ENCODE assay signal across 8 cellular contexts in the genomic region with DNA sequence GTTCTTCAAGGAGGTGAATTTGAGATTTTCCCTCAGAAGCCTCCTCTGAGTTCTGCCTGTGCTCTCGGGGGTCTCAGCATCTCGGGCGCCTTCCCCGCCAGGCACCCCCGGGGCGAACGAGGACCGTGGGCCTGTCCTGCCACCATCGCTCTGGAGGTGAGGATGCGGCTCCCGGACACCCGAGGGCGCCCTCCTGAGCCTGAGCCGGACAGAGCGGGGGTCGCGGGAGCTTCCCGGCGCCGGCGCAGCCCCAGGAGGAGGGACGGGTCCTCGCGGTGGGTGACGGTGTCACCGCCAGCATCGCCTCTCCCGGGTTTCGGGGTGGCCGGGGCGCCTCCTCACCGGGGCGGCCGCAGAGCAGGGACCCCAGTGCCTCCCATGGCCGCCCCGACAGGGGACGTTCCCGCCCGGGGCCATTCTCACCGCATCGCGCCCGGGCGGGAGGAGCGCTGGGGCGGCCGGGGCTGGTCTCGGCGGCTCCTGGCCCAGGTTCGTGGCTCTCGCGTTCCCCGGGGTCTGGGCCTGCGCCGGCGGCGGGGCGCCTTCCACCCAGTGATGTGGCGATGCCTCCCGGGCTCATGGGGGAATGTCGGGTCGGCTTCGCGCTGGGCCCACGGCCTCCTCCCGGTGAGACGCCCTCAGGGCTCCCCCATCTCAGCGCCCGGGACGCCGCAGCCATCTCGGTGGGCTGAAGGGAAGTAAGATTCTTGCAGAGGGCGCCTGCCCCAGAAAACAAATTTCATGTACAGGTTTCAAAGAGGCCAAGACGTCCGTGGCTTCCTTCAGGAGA.
DNase-seq lines count a peak whose midpoint lies in the region; ATAC-seq lines count a peak whose summit lies in the region.

No MANE protein-coding gene starts in this region.

- ATAC-seq in HG02763 (IDR thresholded peaks at IDR 0.05; ENCODE audit: unreplicated experiment) = no peak

- peak overlapping the region; percentile 76 for H3K4me3 Mint-ChIP-seq in activated naive CD4-positive, alpha-beta T cell treated with anti-CD3 and anti-CD28 coated beads, Interleukin-2, amount 50 U/mL, for 24 hours

- whole genome bisulfite sequencing in iPS DF 6.9 (ENCODE audit: insufficient coverage, insufficient read length) = no CpG with 5 or more reads among the region's 75 CpGs

- peaks cover 27% of the 10 kb centered on the region for H3K4me1 Mint-ChIP-seq in activated naive CD4-positive, alpha-beta T cell treated with anti-CD3 and anti-CD28 coated beads, Interleukin-2, amount 50 U/mL, for 24 hours

- no peaks in the 10 kb centered on the region for H3K36me3 Mint-ChIP-seq in activated naive CD4-positive, alpha-beta T cell treated with anti-CD3 and anti-CD28 coated beads, Interleukin-2, amount 50 U/mL, for 24 hours

- peaks cover 1% of the 10 kb centered on the region for H3K27me3 Mint-ChIP-seq in activated naive CD4-positive, alpha-beta T cell treated with anti-CD3 and anti-CD28 coated beads, Interleukin-2, amount 50 U/mL, for 24 hours

- no peaks in the 10 kb centered on the region for H3K9me3 ChIP-seq in iPS DF 6.9 (ENCODE audit: control insufficient read depth, insufficient read depth, low read length)

- H3K27ac ChIP-seq in iPS DF 6.9 (ENCODE audit: low read length) = no peak overlapping the region

- peak; percentile 26 for DNase-seq in D341Med (ENCODE audit: low spot score)
- DNase-seq in iPS DF 6.9 (ENCODE audit: low read depth, low spot score) = peak; percentile 13
- peak; percentile 85 for DNase-seq in retina
- no peak for DNase-seq in COLO829 (ENCODE audit: low spot score)
- DNase-seq in HT-29 (ENCODE audit: low spot score) = no peak
- no peak for DNase-seq in middle frontal gyrus (ENCODE audit: extremely low spot score, low spot score)

- H3K36me3 ChIP-seq in iPS DF 6.9 (ENCODE audit: control insufficient read depth, insufficient read depth, low read length) = no peaks in the 10 kb centered on the region; the same call in 1 of the 2 replicates

- H3K4me3 ChIP-seq in iPS DF 6.9 (ENCODE audit: low read length) = peak overlapping the region; percentile 26; the same call in 1 of the 2 replicates

- H3K27ac Mint-ChIP-seq in activated naive CD4-positive, alpha-beta T cell treated with anti-CD3 and anti-CD28 coated beads, Interleukin-2, amount 50 U/mL, for 24 hours = peak overlapping the region; percentile 74

- 0 out of 2 replicates have a peak, but pooled peaks cover 1% of the 10 kb centered on the region for H3K4me1 ChIP-seq in iPS DF 6.9 (ENCODE audit: control insufficient read depth, insufficient read depth, low read length)

- H3K27me3 ChIP-seq in iPS DF 6.9 (ENCODE audit: control insufficient read depth, insufficient read depth, low read length) = no peaks in the 10 kb centered on the region

- H3K9me3 Mint-ChIP-seq in activated naive CD4-positive, alpha-beta T cell treated with anti-CD3 and anti-CD28 coated beads, Interleukin-2, amount 50 U/mL, for 24 hours = no peaks in the 10 kb centered on the region

Comparison
In these comparisons a context has a peak if more than half of its experiments do, and no peak if none do; other contexts are left out.
1. DNase-seq: peak in D341Med (single experiment), iPS DF 6.9 (single experiment) and retina (single experiment); none in COLO829 (single experiment), HT-29 (single experiment) and middle frontal gyrus (single experiment).